Comparison of ENCODE assay signal across 25 cellular contexts in the genomic region with DNA sequence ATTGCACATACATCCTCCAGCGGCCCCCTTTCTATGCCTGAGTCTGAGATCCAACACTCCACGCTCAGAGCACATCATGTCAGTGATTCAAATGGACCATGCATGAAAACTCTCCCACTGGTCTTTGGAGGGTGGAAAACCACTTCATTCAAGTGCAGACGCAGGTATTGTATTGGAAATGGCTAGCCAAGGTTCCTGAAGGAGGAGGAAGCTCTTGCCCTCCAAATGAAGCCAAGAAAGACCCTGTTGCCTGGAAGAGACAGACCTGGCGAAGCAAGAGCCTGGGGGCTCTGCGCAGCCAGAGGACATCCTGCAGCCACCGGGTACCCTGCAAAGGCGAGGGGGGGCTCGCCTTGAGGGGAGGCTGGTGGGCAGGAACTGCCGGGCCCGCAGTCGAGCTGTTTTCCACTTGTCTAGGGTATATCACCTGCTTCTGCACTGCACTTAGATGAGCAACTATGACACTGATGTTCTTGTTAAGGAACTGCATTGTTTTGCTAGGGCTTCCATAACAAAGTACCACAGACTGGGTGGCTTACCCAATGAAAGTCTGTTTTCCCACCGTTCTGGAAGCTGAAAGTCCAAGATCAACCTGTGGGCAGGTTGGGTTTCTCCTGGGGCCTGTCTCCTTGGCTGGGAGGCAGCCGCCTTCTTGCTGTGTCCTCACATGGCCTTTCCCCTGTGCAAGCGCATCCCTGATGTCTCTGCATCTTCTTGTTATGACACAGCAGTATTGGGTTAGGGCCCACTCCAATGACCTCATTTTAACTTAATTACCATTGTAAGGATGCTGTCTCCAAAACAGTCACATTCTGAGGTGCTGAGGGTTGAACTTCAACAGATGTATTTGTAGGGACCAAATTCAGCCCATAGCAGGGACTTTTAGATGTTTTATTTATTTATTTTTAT.
DNase-seq lines count a peak whose midpoint lies in the region; ATAC-seq, FAIRE-seq and TF ChIP-seq lines count a peak whose summit lies in the region.
"Had no signal": no experiment of that assay in that cellular context is flagged by ENCODE, and none has a peak within 500 bp of the region (broad histone marks: within the 10 kb centered on the region; RNA-seq: fewer than 3 reads in every experiment).

No MANE protein-coding gene starts in this region.

- H3K4me2 ChIP-seq in GM12878 (ENCODE audit: control insufficient read depth, insufficient read depth) = no peak overlapping the region
- H3K4me2 ChIP-seq: KMS-11 had no signal

- no peak overlapping the region for H2AFZ ChIP-seq in GM12878 (ENCODE audit: control insufficient read depth, low read depth, low read length)

- intact Hi-C loops in left ventricle myocardium superior (cut with micrococcal nuclease) = no loop called here
- intact Hi-C loops in GM12878 (cut with micrococcal nuclease; ENCODE audit: unreplicated experiment) = no loop called here
- intact Hi-C loops in CD4-positive, alpha-beta memory T cell (cut with micrococcal nuclease) = no loop called here

- CTCF ChIA-PET in GM12878 (lab: Yijun Ruan, JAX) = no interaction called here
- CTCF ChIA-PET in CD4-positive, alpha-beta memory T cell (lab: Charles Lee; ENCODE audit: partially characterized antibody) = no interaction called here

- no peak overlapping the region for H3K4me3 Mint-ChIP-seq in CD4-positive, alpha-beta memory T cell
- H3K4me3 Mint-ChIP-seq: central memory CD8-positive, alpha-beta T cell; dendritic cell treated with granulocyte-macrophage colony-stimulating factor and Interleukin-4, amounts not matched to agents 40 ng/mL and 50 ng/mL, for 4 days; T-helper 17 cell had no signal

- in situ Hi-C loops in GM12878 (cut with MboI) = no loop called here
- in situ Hi-C loops in KBM-7 (cut with MboI; ENCODE audit: low pct_unique_long_range_greater_than_20kb, low sequenced_read_pairs) = no loop called here

- H3K4me1 ChIP-seq in right atrium auricular region (peaks cover 0 to 40% of the 10 kb centered on the region in 2 donors), GM12878 (ENCODE audit: control insufficient read depth, insufficient read depth, low read length) (no peaks in the 10 kb centered on the region), muscle layer of colon (ENCODE audit: insufficient read depth, low read length) (peaks cover 59% of the 10 kb centered on the region)
- no peaks in the 10 kb centered on the region for H3K4me1 ChIP-seq in CD4-positive, alpha-beta memory T cell (ENCODE audit: insufficient read depth, low read length)

- FAIRE-seq in GM12878 (lab: Jason Lieb, UNC) = no peak
- FAIRE-seq: A204.1, astrocyte, endometrium, urothelium cell line had no signal

- TF ChIP-seq EP300 in GM12878 (IDR thresholded peaks at IDR 0.05; ENCODE audit: borderline replicate concordance in 1 of 2, control insufficient read depth in 1 of 2, low read depth in 2 of 2, low read length in 2 of 2) = no peak

- ATAC-seq in left ventricle myocardium superior (no peak), GM12878 (no peak; the same call in 2 of the 3 replicates)
- ATAC-seq: SK-N-SH treated with all-trans-retinoic acid at 6 μM for 48 hours, T-helper 17 cell had no signal

- TF ChIP-seq CTCF in right atrium auricular region (IDR thresholded peaks at IDR 0.05) = no peak
- no peak for TF ChIP-seq CTCF in GM12878 (IDR thresholded peaks at IDR 0.05 in 2 of 3, conservative IDR thresholded peaks at IDR 0.05 in 1 of 3; ENCODE audit: control insufficient read depth in 2 of 3, extremely low read depth in 1 of 3, insufficient read depth in 1 of 3, low read depth in 3 of 3, low read length in 3 of 3)

- peaks cover 0 to 2% of the 10 kb centered on the region in 2 donors for H3K36me3 Mint-ChIP-seq in CD4-positive, alpha-beta memory T cell

- RAD21 ChIA-PET in GM12878 (lab: Charles Lee; ENCODE audit: unreplicated experiment) = no interaction called here

- H3K36me3 ChIP-seq in right atrium auricular region (no peaks in the 10 kb centered on the region), GM12878 (ENCODE audit: control insufficient read depth in 2 of 2, insufficient read depth in 2 of 2, low read length in 1 of 2) (no peaks in the 10 kb centered on the region), muscle layer of colon (ENCODE audit: insufficient read depth, low read length) (no peaks in the 10 kb centered on the region)
- no peaks in the 10 kb centered on the region for H3K36me3 ChIP-seq in CD4-positive, alpha-beta memory T cell (ENCODE audit: insufficient read depth, low read length)
- H3K36me3 ChIP-seq: thoracic aorta had no signal

- H3K27me3 Mint-ChIP-seq in CD4-positive, alpha-beta memory T cell = no peaks in the 10 kb centered on the region
- H3K27me3 Mint-ChIP-seq: dendritic cell treated with granulocyte-macrophage colony-stimulating factor and Interleukin-4, amounts not matched to agents 40 ng/mL and 50 ng/mL, for 4 days had no signal

- H3K4me1 Mint-ChIP-seq in CD4-positive, alpha-beta memory T cell = no peaks in the 10 kb centered on the region
- H3K4me1 Mint-ChIP-seq: central memory CD8-positive, alpha-beta T cell had no signal

- WGBS in GM12878 (ENCODE audit: insufficient coverage, insufficient replicate concordance, low lambda C conversion rate, missing lambda C conversion rate) = 65% methylated on average over 14 of the region's 14 CpGs

- no peaks in the 10 kb centered on the region for H3K79me2 ChIP-seq in GM12878 (ENCODE audit: control insufficient read depth, insufficient read depth, low read length)

- peaks cover 0 to 1% (median 0%) of the 10 kb centered on the region in 8 donors for H3K9me3 Mint-ChIP-seq in CD4-positive, alpha-beta memory T cell
- H3K9me3 Mint-ChIP-seq: central memory CD8-positive, alpha-beta T cell had no signal

- H3K4me3 ChIP-seq in right atrium auricular region (no peak overlapping the region), GM12878 (no peak overlapping the region), muscle layer of colon (ENCODE audit: low read depth in 1 of 2, low read length in 2 of 2) (no peak overlapping the region)
- H3K4me3 ChIP-seq in CD4-positive, alpha-beta memory T cell (ENCODE audit: low read length in 2 of 2) = no peak overlapping the region
- H3K4me3 ChIP-seq: thoracic aorta had no signal

- H3K27ac Mint-ChIP-seq in CD4-positive, alpha-beta memory T cell = no peak overlapping the region
- H3K27ac Mint-ChIP-seq: dendritic cell treated with granulocyte-macrophage colony-stimulating factor and Interleukin-4, amounts not matched to agents 40 ng/mL and 50 ng/mL, for 4 days; T-helper 17 cell had no signal

- POLR2A ChIA-PET in GM12878 (lab: Charles Lee) = no interaction called here
- POLR2A ChIA-PET in CD4-positive, alpha-beta memory T cell (lab: Charles Lee; ENCODE audit: partially characterized antibody) = no interaction called here

- H3K27me3 ChIP-seq in right atrium auricular region (no peaks in the 10 kb centered on the region), GM12878 (replicated peaks in 1 of 2; ENCODE audit: control insufficient read depth in 2 of 2, insufficient read depth in 2 of 2, low read length in 1 of 2) (no peaks in the 10 kb centered on the region), muscle layer of colon (ENCODE audit: control insufficient read depth in 1 of 2, insufficient read depth in 2 of 2, low read length in 2 of 2) (no peaks in the 10 kb centered on the region)
- H3K27me3 ChIP-seq in CD4-positive, alpha-beta memory T cell (ENCODE audit: insufficient read depth, low read length) = no peaks in the 10 kb centered on the region

- no TSS peak for BruUV-seq in GM12878 (replicated peaks; lab: Mats Ljungman, UMichigan)

- DNase-seq in right atrium auricular region (ENCODE audit: low spot score) (no peak), left ventricle myocardium superior (no peak), GM12878 (ENCODE audit: low read depth, low spot score) (no peak), KBM-7 (no peak), NCI-H446 treated with DMSO at 0.1 percent for 48 hours (lab: John Stamatoyannopoulos, UW) (no peak)
- DNase-seq in activated naive CD4-positive, alpha-beta T cell treated with Interleukin-2 at 50 U/mL for 16 hours = no peak
- no peak for DNase-seq in CD4-positive, alpha-beta memory T cell
- DNase-seq: activated effector memory CD4-positive, alpha-beta T cell treated with anti-CD3 and anti-CD28 coated beads, Interleukin-2, amount 50 U/mL, for 16 hours; kidney glomerular epithelial cell; mammary epithelial cell; NCI-H1417 treated with DMSO at 0.1 percent for 48 hours; posterior cingulate gyrus; stimulated activated CD4-positive, alpha-beta T cell treated with anti-CD3 and anti-CD28 coated beads, Interleukin-15, amount 100 ng/mL, for 24 hours; stimulated activated naive CD4-positive, alpha-beta T cell; T-helper 17 cell had no signal

- H3K9me3 ChIP-seq in right atrium auricular region (no peaks in the 10 kb centered on the region), GM12878 (replicated peaks; ENCODE audit: control insufficient read depth, insufficient read depth, low read length) (no peaks in the 10 kb centered on the region), muscle layer of colon (ENCODE audit: low read length) (no peaks in the 10 kb centered on the region)
- no peaks in the 10 kb centered on the region for H3K9me3 ChIP-seq in CD4-positive, alpha-beta memory T cell (ENCODE audit: control insufficient read depth in 1 of 2, low read length in 2 of 2)
- H3K9me3 ChIP-seq: thoracic aorta had no signal

- no peak for TF ChIP-seq POLR2A in GM12878 (IDR thresholded peaks at IDR 0.05; ENCODE audit: low read depth, low read length)

- H4K20me1 ChIP-seq in GM12878 (ENCODE audit: control insufficient read depth, insufficient read depth) = no peaks in the 10 kb centered on the region

- peak overlapping the region; percentile 1 to 94 for H3K27ac ChIP-seq in right atrium auricular region
- no peak overlapping the region for H3K27ac ChIP-seq in GM12878 (ENCODE audit: control insufficient read depth, insufficient read depth)
- peak overlapping the region; percentile 3 for H3K27ac ChIP-seq in muscle layer of colon (ENCODE audit: low read depth, low read length)
- no peak overlapping the region for H3K27ac ChIP-seq in CD4-positive, alpha-beta memory T cell (ENCODE audit: low read depth, low read length)
- H3K27ac ChIP-seq: KMS-11 had no signal

- SMC1A ChIA-PET in GM12878 (lab: Charles Lee; ENCODE audit: uncharacterized antibody, unreplicated experiment) = no interaction called here

- no peak overlapping the region for H3K9ac ChIP-seq in GM12878 (ENCODE audit: control insufficient read depth, insufficient read depth, low read length)
- H3K9ac ChIP-seq in muscle layer of colon (ENCODE audit: low read length) = no peak overlapping the region
- H3K9ac ChIP-seq: KMS-11 had no signal

- no peak for TF ChIP-seq RAD21 in GM12878 (IDR thresholded peaks at IDR 0.05; ENCODE audit: insufficient read depth, low read depth, low read length)

TF ChIP-seq in GM12878, 131 proteins besides CTCF, POLR2A, EP300 and RAD21 (continues in another document):
- no peak for TF ChIP-seq CREM (IDR thresholded peaks at IDR 0.05; ENCODE audit: low read depth)
- TF ChIP-seq ZNF24 (IDR thresholded peaks at IDR 0.05) = no peak
- TF ChIP-seq POLR2AphosphoS5 (IDR thresholded peaks at IDR 0.05; ENCODE audit: low read length) = no peak
- TF ChIP-seq RUNX3 (IDR thresholded peaks at IDR 0.05; ENCODE audit: low read length) = peak; percentile 6; the same call in 1 of the 2 replicates
- TF ChIP-seq GATAD2B (conservative IDR thresholded peaks at IDR 0.05; ENCODE audit: low read depth) = no peak
- TF ChIP-seq LARP7 (IDR thresholded peaks at IDR 0.05) = no peak
- TF ChIP-seq RBBP5 (conservative IDR thresholded peaks at IDR 0.05) = no peak
- peak; percentile 63 for TF ChIP-seq JUNB (IDR thresholded peaks at IDR 0.05)

Comparison
In these comparisons a context has a peak if more than half of its experiments do, and no peak if none do; other contexts are left out.
1. H3K27ac ChIP-seq: peak in right atrium auricular region (2 of 2) and muscle layer of colon (single experiment); none in GM12878 (single experiment) and CD4-positive, alpha-beta memory T cell (single experiment).